Comparison of ENCODE assay signal across 2 cellular contexts in genomic region chr3:169668081-169668956, GRCh38.
A peak's percentile ranks its signal among the peaks of the same experiment; 100 is the strongest.
TF ChIP-seq lines count a peak whose summit lies in the region.

No MANE protein-coding gene starts in this region.

TF ChIP-seq in A549, 52 proteins besides CTCF, POLR2A, EP300 and RAD21 (continued from another document):
- no peak for TF ChIP-seq ZFP36 (IDR thresholded peaks at IDR 0.05; ENCODE audit: borderline replicate concordance, partially characterized antibody)
- no peak for TF ChIP-seq KDM1A (IDR thresholded peaks at IDR 0.05; ENCODE audit: low read depth)
- TF ChIP-seq CBX8 (IDR thresholded peaks at IDR 0.05): no peak
- no peak for TF ChIP-seq FOSL2 (IDR thresholded peaks at IDR 0.05)
- TF ChIP-seq FOSL2 (CRISPR knock-in tag; IDR thresholded peaks at IDR 0.05): no peak
- no peak for TF ChIP-seq HES2 (IDR thresholded peaks at IDR 0.05)
- no peak for TF ChIP-seq CBX2 (IDR thresholded peaks at IDR 0.05; ENCODE audit: borderline replicate concordance, low read depth)
- TF ChIP-seq NPAS2 (CRISPR knock-in tag; IDR thresholded peaks at IDR 0.05; ENCODE audit: borderline replicate concordance): no peak
- TF ChIP-seq CHD4 (IDR thresholded peaks at IDR 0.05; ENCODE audit: borderline replicate concordance): no peak
- TF ChIP-seq FOSB (CRISPR knock-in tag; IDR thresholded peaks at IDR 0.05): no peak

TF ChIP-seq in HepG2, 621 proteins besides CTCF, POLR2A, EP300 and RAD21 (continued from another document and continues in another):
- TF ChIP-seq ZNF770 (CRISPR knock-in tag; IDR thresholded peaks at IDR 0.05) (no peak), ZNF180 (CRISPR knock-in tag; IDR thresholded peaks at IDR 0.05; ENCODE audit: borderline replicate concordance, low read depth) (no peak), GATAD1 (CRISPR knock-in tag; IDR thresholded peaks at IDR 0.05) (no peak), HINFP (CRISPR knock-in tag; IDR thresholded peaks at IDR 0.05; ENCODE audit: low read depth) (no peak), REPIN1 (CRISPR knock-in tag; IDR thresholded peaks at IDR 0.05; ENCODE audit: borderline replicate concordance, low read depth) (no peak), ZNF512B (CRISPR knock-in tag; IDR thresholded peaks at IDR 0.05; ENCODE audit: borderline replicate concordance) (no peak), HIC2 (CRISPR knock-in tag; IDR thresholded peaks at IDR 0.05; ENCODE audit: low read depth) (0 out of 2 replicates have a peak, but pooled peaks have one; percentile 2), BRF2 (CRISPR knock-in tag; IDR thresholded peaks at IDR 0.05) (no peak), SALL2 (CRISPR knock-in tag; IDR thresholded peaks at IDR 0.05) (no peak), ARID2 (CRISPR knock-in tag; IDR thresholded peaks at IDR 0.05; ENCODE audit: borderline replicate concordance) (no peak), MTF2 (CRISPR knock-in tag; IDR thresholded peaks at IDR 0.05; ENCODE audit: borderline replicate concordance) (peak; percentile 81; the same call in 1 of the 2 replicates), CCDC6 (CRISPR knock-in tag; IDR thresholded peaks at IDR 0.05) (no peak), CEBPZ (IDR thresholded peaks at IDR 0.05; ENCODE audit: low read length) (no peak), DPF2 (CRISPR knock-in tag; IDR thresholded peaks at IDR 0.05; ENCODE audit: borderline replicate concordance, low read depth) (no peak), MIER3 (CRISPR knock-in tag; IDR thresholded peaks at IDR 0.05; ENCODE audit: borderline replicate concordance) (no peak), TFE3 (CRISPR knock-in tag; IDR thresholded peaks at IDR 0.05) (no peak), KDM6A (CRISPR knock-in tag; IDR thresholded peaks at IDR 0.05; ENCODE audit: low read depth) (no peak), POLR2G (IDR thresholded peaks at IDR 0.05; ENCODE audit: low read depth, low read length) (no peak), SNRNP70 (IDR thresholded peaks at IDR 0.05; ENCODE audit: low read depth, low read length) (no peak), THAP8 (CRISPR knock-in tag; IDR thresholded peaks at IDR 0.05; ENCODE audit: borderline replicate concordance) (no peak), KMT2A (CRISPR knock-in tag; IDR thresholded peaks at IDR 0.05) (no peak), IKZF1 (IDR thresholded peaks at IDR 0.05) (no peak), DNMT1 (CRISPR knock-in tag; IDR thresholded peaks at IDR 0.05) (no peak), KDM5A (IDR thresholded peaks at IDR 0.05; ENCODE audit: borderline replicate concordance, low read length) (no peak), ATF2 (CRISPR knock-in tag; IDR thresholded peaks at IDR 0.05) (no peak), EZH2 (conservative IDR thresholded peaks at IDR 0.05; ENCODE audit: low read depth, low read length) (peak; percentile 68; the same call in 1 of the 2 replicates), ZNF333 (CRISPR knock-in tag; IDR thresholded peaks at IDR 0.05; ENCODE audit: borderline replicate concordance) (no peak), SOX6 (IDR thresholded peaks at IDR 0.05) (no peak), SOX6 (CRISPR knock-in tag; IDR thresholded peaks at IDR 0.05) (no peak), ZBTB7B (CRISPR knock-in tag; IDR thresholded peaks at IDR 0.05) (no peak), MATR3 (CRISPR knock-in tag; IDR thresholded peaks at IDR 0.05) (no peak), ZBTB20 (CRISPR knock-in tag; IDR thresholded peaks at IDR 0.05; ENCODE audit: borderline replicate concordance, low read depth) (0 out of 2 replicates have a peak, but pooled peaks have one; percentile 16), TERF1 (CRISPR knock-in tag; IDR thresholded peaks at IDR 0.05) (no peak), ZNF556 (CRISPR knock-in tag; IDR thresholded peaks at IDR 0.05; ENCODE audit: borderline replicate concordance) (no peak), ZNF317 (CRISPR knock-in tag; IDR thresholded peaks at IDR 0.05) (no peak), ZSCAN20 (CRISPR knock-in tag; IDR thresholded peaks at IDR 0.05; ENCODE audit: borderline replicate concordance) (no peak), ZFX (CRISPR knock-in tag; IDR thresholded peaks at IDR 0.05; ENCODE audit: low read depth) (no peak)
